Comparison of ENCODE assay signal across 21 cellular contexts in the genomic region with DNA sequence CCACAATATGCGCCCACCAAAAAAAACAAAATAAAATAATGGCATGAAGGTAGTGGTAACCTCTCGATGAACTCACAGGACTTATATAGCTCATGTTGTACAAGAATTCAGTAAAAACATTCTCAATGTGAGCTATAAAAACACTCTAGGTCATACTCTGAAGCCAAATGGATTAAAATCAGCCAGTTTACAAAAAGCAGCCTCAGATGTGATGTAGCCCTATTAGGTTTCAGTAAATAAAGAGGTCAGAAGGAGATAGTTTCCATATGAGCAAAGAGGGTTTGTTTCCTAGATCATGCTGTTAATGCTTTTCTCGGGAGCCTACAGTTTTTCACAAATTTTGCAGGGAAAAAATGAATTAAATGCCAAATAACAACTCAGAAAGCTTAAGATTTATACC.
"Had no signal": no experiment of that assay in that cellular context is flagged by ENCODE, and none has a peak within 500 bp of the region (broad histone marks: within the 10 kb centered on the region; RNA-seq: fewer than 3 reads in every experiment).

No MANE protein-coding gene starts in this region.

- H3K36me3 Mint-ChIP-seq: natural killer cell, neural progenitor cell, type B pancreatic cell had no signal

- ATAC-seq: effector memory CD8-positive, alpha-beta T cell; gastroesophageal sphincter; left lobe of liver; natural killer cell; stimulated activated naive CD8-positive, alpha-beta T cell treated with anti-CD3 and anti-CD28 coated beads, Interleukin-15, Interleukin-2, amounts not matched to agents 100 U/mL and 50 U/mL, for 24 hours had no signal

- H3K9me3 Mint-ChIP-seq: dendritic cell treated with granulocyte-macrophage colony-stimulating factor and Interleukin-4, amounts not matched to agents 40 ng/mL and 50 ng/mL, for 4 days; neural progenitor cell had no signal

- H3K4me1 ChIP-seq: right atrium auricular region, sigmoid colon, suprapubic skin, thyroid gland had no signal

- DNase-seq: cerebellar nuclear complex; effector memory CD8-positive, alpha-beta T cell; erythroblast; foreskin fibroblast; kidney glomerular epithelial cell; mammary epithelial cell; natural killer cell; nucleus accumbens; ovary; sigmoid colon; stimulated activated CD4-positive, alpha-beta T cell treated with anti-CD3 and anti-CD28 coated beads, Interleukin-2, amount 100 ng/mL, for 48 hours; stimulated activated naive CD8-positive, alpha-beta T cell treated with anti-CD3 and anti-CD28 coated beads, Interleukin-15, Interleukin-2, amounts not matched to agents 100 U/mL and 50 U/mL, for 24 hours; thyroid gland had no signal

- H3K4me3 ChIP-seq: gastroesophageal sphincter, neural progenitor cell, ovary, right atrium auricular region, sigmoid colon, skin epidermis, suprapubic skin, thyroid gland had no signal

- H3K27ac Mint-ChIP-seq: dendritic cell treated with granulocyte-macrophage colony-stimulating factor and Interleukin-4, amounts not matched to agents 40 ng/mL and 50 ng/mL, for 4 days; effector memory CD8-positive, alpha-beta T cell; natural killer cell; neural progenitor cell; type B pancreatic cell had no signal

- H3K9ac ChIP-seq: neural progenitor cell had no signal

- H3K27me3 ChIP-seq: gastroesophageal sphincter, neural progenitor cell, ovary, right atrium auricular region, sigmoid colon, suprapubic skin, thyroid gland had no signal

- H3K27ac ChIP-seq: gastroesophageal sphincter, neural progenitor cell, ovary, right atrium auricular region, sigmoid colon, skin epidermis, suprapubic skin, thyroid gland had no signal

- H3K36me3 ChIP-seq: gastroesophageal sphincter, neural progenitor cell, ovary, right atrium auricular region, sigmoid colon, suprapubic skin, thyroid gland had no signal

- H3K4me3 Mint-ChIP-seq: dendritic cell treated with granulocyte-macrophage colony-stimulating factor and Interleukin-4, amounts not matched to agents 40 ng/mL and 50 ng/mL, for 4 days; effector memory CD8-positive, alpha-beta T cell; natural killer cell; neural progenitor cell; type B pancreatic cell had no signal

- H3K9me3 ChIP-seq: gastroesophageal sphincter, ovary, right atrium auricular region, sigmoid colon, suprapubic skin, thyroid gland had no signal

- H3K4me1 Mint-ChIP-seq: natural killer cell had no signal

- H3K27me3 Mint-ChIP-seq: dendritic cell treated with granulocyte-macrophage colony-stimulating factor and Interleukin-4, amounts not matched to agents 40 ng/mL and 50 ng/mL, for 4 days; effector memory CD8-positive, alpha-beta T cell; type B pancreatic cell had no signal
